1 cellular context compared by ENCODE assay signal in the genomic region with DNA sequence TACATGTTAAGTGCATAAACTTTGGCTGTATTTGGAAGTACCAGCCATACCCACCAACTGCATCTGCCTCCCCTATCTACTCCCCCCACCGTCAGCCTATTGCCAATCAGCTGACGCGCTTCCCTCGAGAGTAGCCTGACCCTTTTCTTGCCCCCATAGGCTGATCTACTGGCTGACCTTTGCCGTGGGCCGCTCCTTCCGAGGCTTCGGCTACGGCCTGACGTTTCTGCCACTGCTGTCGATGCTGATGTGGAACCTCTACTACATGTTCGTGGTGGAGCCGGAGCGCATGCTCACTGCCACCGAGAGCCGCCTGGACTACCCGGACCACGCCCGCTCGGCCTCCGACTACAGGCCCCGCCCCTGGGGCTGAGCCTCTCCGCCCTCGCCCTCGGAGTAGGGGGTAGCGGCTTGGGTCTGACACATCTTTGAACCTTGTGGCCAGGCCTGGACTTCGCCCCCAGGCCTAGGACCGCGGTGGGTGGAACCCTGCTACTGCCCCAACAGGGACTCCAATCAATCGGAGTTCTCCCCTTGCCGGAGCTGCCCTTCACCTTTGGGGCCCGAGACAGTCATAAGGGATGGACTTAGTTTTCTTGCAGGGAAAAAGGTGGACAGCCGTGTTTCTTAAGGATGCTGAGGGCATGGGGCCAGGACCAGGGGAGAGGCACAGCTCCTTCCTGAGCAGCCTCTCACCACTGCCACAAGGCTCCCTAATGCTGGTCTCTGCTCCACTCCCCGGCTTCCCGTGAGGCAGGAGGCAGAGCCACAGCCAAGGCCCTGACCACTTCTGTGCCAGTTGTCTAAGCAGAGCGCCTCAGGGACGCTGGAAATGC.
TF ChIP-seq lines count a peak whose summit lies in the region.

No MANE protein-coding gene starts in this region.

TF ChIP-seq in HepG2, 621 proteins besides CTCF, POLR2A, EP300 and RAD21 (continued from another document):
- peak; percentile 76; the same call in 1 of the 2 replicates for TF ChIP-seq AKAP8 (CRISPR knock-in tag; IDR thresholded peaks at IDR 0.05)
- TF ChIP-seq, protein P1, sequence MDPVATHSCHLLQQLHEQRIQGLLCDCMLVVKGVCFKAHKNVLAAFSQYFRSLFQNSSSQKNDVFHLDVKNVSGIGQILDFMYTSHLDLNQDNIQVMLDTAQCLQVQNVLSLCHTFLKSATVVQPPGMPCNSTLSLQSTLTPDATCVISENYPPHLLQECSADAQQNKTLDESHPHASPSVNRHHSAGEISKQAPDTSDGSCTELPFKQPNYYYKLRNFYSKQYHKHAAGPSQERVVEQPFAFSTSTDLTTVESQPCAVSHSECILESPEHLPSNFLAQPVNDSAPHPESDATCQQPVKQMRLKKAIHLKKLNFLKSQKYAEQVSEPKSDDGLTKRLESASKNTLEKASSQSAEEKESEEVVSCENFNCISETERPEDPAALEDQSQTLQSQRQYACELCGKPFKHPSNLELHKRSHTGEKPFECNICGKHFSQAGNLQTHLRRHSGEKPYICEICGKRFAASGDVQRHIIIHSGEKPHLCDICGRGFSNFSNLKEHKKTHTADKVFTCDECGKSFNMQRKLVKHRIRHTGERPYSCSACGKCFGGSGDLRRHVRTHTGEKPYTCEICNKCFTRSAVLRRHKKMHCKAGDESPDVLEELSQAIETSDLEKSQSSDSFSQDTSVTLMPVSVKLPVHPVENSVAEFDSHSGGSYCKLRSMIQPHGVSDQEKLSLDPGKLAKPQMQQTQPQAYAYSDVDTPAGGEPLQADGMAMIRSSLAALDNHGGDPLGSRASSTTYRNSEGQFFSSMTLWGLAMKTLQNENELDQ (CRISPR knock-in tag; IDR thresholded peaks at IDR 0.05; ENCODE audit: borderline replicate concordance) = no peak
- TF ChIP-seq SALL1 (CRISPR knock-in tag; IDR thresholded peaks at IDR 0.05) = peak; percentile 78
- TF ChIP-seq, protein P2, sequence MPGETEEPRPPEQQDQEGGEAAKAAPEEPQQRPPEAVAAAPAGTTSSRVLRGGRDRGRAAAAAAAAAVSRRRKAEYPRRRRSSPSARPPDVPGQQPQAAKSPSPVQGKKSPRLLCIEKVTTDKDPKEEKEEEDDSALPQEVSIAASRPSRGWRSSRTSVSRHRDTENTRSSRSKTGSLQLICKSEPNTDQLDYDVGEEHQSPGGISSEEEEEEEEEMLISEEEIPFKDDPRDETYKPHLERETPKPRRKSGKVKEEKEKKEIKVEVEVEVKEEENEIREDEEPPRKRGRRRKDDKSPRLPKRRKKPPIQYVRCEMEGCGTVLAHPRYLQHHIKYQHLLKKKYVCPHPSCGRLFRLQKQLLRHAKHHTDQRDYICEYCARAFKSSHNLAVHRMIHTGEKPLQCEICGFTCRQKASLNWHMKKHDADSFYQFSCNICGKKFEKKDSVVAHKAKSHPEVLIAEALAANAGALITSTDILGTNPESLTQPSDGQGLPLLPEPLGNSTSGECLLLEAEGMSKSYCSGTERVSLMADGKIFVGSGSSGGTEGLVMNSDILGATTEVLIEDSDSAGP (CRISPR knock-in tag; IDR thresholded peaks at IDR 0.05; ENCODE audit: borderline replicate concordance) = peak; percentile 89; the same call in 1 of the 2 replicates
- TF ChIP-seq ZSCAN9 (CRISPR knock-in tag; IDR thresholded peaks at IDR 0.05; ENCODE audit: borderline replicate concordance) = no peak
- no peak for TF ChIP-seq ZNF747 (CRISPR knock-in tag; IDR thresholded peaks at IDR 0.05; ENCODE audit: borderline replicate concordance)
- no peak for TF ChIP-seq MAFG (CRISPR knock-in tag; IDR thresholded peaks at IDR 0.05)
- no peak for TF ChIP-seq CREM (IDR thresholded peaks at IDR 0.05)
- no peak for TF ChIP-seq CREM (CRISPR knock-in tag; IDR thresholded peaks at IDR 0.05)
- TF ChIP-seq ZFY (CRISPR knock-in tag; IDR thresholded peaks at IDR 0.05) = peak; percentile 93
- no peak for TF ChIP-seq KMT2B (CRISPR knock-in tag; IDR thresholded peaks at IDR 0.05)
- TF ChIP-seq ZNF484 (CRISPR knock-in tag; IDR thresholded peaks at IDR 0.05; ENCODE audit: borderline replicate concordance, low read depth) = no peak
- TF ChIP-seq, protein P3, sequence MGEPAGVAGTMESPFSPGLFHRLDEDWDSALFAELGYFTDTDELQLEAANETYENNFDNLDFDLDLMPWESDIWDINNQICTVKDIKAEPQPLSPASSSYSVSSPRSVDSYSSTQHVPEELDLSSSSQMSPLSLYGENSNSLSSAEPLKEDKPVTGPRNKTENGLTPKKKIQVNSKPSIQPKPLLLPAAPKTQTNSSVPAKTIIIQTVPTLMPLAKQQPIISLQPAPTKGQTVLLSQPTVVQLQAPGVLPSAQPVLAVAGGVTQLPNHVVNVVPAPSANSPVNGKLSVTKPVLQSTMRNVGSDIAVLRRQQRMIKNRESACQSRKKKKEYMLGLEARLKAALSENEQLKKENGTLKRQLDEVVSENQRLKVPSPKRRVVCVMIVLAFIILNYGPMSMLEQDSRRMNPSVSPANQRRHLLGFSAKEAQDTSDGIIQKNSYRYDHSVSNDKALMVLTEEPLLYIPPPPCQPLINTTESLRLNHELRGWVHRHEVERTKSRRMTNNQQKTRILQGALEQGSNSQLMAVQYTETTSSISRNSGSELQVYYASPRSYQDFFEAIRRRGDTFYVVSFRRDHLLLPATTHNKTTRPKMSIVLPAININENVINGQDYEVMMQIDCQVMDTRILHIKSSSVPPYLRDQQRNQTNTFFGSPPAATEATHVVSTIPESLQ (CRISPR knock-in tag; conservative IDR thresholded peaks at IDR 0.05) = no peak; the same call in 1 of the 2 replicates
- TF ChIP-seq, protein P4, sequence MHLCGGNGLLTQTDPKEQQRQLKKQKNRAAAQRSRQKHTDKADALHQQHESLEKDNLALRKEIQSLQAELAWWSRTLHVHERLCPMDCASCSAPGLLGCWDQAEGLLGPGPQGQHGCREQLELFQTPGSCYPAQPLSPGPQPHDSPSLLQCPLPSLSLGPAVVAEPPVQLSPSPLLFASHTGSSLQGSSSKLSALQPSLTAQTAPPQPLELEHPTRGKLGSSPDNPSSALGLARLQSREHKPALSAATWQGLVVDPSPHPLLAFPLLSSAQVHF (CRISPR knock-in tag; IDR thresholded peaks at IDR 0.05) = no peak
- TF ChIP-seq ZNF34 (CRISPR knock-in tag; IDR thresholded peaks at IDR 0.05; ENCODE audit: borderline replicate concordance) = no peak; the same call in 1 of the 2 replicates
- peak; percentile 70; the same call in 1 of the 2 replicates for TF ChIP-seq ERF (CRISPR knock-in tag; IDR thresholded peaks at IDR 0.05)
- peak; percentile 48; the same call in 1 of the 2 replicates for TF ChIP-seq ZBTB38 (CRISPR knock-in tag; IDR thresholded peaks at IDR 0.05)
- TF ChIP-seq HDAC2 (CRISPR knock-in tag; IDR thresholded peaks at IDR 0.05) = peak; percentile 67
- TF ChIP-seq NKX3-1 (CRISPR knock-in tag; IDR thresholded peaks at IDR 0.05) = no peak
- TF ChIP-seq ZNF10 (CRISPR knock-in tag; IDR thresholded peaks at IDR 0.05; ENCODE audit: borderline replicate concordance, low read depth) = no peak
- TF ChIP-seq SATB2 (CRISPR knock-in tag; IDR thresholded peaks at IDR 0.05) = no peak
- TF ChIP-seq NFIC (IDR thresholded peaks at IDR 0.05; ENCODE audit: low read length) = no peak
- TF ChIP-seq, protein P5, sequence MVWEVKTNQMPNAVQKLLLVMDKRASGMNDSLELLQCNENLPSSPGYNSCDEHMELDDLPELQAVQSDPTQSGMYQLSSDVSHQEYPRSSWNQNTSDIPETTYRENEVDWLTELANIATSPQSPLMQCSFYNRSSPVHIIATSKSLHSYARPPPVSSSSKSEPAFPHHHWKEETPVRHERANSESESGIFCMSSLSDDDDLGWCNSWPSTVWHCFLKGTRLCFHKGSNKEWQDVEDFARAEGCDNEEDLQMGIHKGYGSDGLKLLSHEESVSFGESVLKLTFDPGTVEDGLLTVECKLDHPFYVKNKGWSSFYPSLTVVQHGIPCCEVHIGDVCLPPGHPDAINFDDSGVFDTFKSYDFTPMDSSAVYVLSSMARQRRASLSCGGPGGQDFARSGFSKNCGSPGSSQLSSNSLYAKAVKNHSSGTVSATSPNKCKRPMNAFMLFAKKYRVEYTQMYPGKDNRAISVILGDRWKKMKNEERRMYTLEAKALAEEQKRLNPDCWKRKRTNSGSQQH (CRISPR knock-in tag; IDR thresholded peaks at IDR 0.05; ENCODE audit: low read depth) = 0 out of 2 replicates have a peak, but pooled peaks have one; percentile 40
- TF ChIP-seq ZNF121 (CRISPR knock-in tag; IDR thresholded peaks at IDR 0.05) = no peak
- TF ChIP-seq PCBP1 (IDR thresholded peaks at IDR 0.05; ENCODE audit: borderline replicate concordance, low read depth, low read length) = no peak
- TF ChIP-seq ZNF205 (CRISPR knock-in tag; IDR thresholded peaks at IDR 0.05) = peak; percentile 19; the same call in 1 of the 2 replicates
- no peak for TF ChIP-seq NONO (IDR thresholded peaks at IDR 0.05)
- peak; percentile 83 for TF ChIP-seq NONO (CRISPR knock-in tag; conservative IDR thresholded peaks at IDR 0.05)
- TF ChIP-seq, protein P6, sequence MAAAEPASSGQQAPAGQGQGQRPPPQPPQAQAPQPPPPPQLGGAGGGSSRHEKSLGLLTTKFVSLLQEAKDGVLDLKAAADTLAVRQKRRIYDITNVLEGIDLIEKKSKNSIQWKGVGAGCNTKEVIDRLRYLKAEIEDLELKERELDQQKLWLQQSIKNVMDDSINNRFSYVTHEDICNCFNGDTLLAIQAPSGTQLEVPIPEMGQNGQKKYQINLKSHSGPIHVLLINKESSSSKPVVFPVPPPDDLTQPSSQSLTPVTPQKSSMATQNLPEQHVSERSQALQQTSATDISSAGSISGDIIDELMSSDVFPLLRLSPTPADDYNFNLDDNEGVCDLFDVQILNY (CRISPR knock-in tag; conservative IDR thresholded peaks at IDR 0.05) = no peak
- TF ChIP-seq SRF (IDR thresholded peaks at IDR 0.05; ENCODE audit: low read depth, low read length) = 0 out of 2 replicates have a peak, but pooled peaks have one; percentile 20
- TF ChIP-seq ETV5 (CRISPR knock-in tag; IDR thresholded peaks at IDR 0.05; ENCODE audit: borderline replicate concordance) = peak; percentile 44; the same call in 1 of the 2 replicates
- TF ChIP-seq, protein P7, sequence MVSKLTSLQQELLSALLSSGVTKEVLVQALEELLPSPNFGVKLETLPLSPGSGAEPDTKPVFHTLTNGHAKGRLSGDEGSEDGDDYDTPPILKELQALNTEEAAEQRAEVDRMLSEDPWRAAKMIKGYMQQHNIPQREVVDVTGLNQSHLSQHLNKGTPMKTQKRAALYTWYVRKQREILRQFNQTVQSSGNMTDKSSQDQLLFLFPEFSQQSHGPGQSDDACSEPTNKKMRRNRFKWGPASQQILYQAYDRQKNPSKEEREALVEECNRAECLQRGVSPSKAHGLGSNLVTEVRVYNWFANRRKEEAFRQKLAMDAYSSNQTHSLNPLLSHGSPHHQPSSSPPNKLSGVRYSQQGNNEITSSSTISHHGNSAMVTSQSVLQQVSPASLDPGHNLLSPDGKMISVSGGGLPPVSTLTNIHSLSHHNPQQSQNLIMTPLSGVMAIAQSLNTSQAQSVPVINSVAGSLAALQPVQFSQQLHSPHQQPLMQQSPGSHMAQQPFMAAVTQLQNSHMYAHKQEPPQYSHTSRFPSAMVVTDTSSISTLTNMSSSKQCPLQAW (CRISPR knock-in tag; IDR thresholded peaks at IDR 0.05) = peak; percentile 84
- TF ChIP-seq ZNF766 (CRISPR knock-in tag; IDR thresholded peaks at IDR 0.05; ENCODE audit: borderline replicate concordance) = no peak
- TF ChIP-seq ZNF317 (CRISPR knock-in tag; IDR thresholded peaks at IDR 0.05) = peak; percentile 70; the same call in 1 of the 2 replicates
- TF ChIP-seq ZFP36 (IDR thresholded peaks at IDR 0.05; ENCODE audit: borderline replicate concordance, low read depth, low read length, partially characterized antibody) = no peak
- TF ChIP-seq ZNF354B (CRISPR knock-in tag; IDR thresholded peaks at IDR 0.05) = no peak
